Comparison of ENCODE assay signal across 10 cellular contexts in the genomic region with DNA sequence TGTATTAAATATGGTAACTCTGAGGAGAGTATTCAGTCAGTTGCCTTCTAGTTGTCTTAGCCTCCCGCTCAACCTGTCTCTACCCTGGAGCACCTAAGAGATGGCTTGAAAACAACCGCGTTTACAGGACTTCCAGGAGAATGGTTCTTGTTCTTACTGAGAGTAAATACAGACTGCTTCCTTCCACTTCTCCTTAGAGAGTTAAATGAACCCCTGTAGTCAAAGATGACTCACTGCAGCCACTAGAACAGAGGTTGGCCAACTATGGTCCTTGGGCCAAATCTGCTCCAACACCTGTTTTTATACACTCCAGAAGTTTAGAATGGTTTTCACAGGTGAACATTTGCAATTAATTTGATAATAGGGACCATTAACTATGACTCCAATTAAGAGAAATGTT.
A peak's percentile ranks its signal among the peaks of the same experiment; 100 is the strongest.
DNase-seq lines count a peak whose midpoint lies in the region; TF ChIP-seq lines count a peak whose summit lies in the region.
"Had no signal": no experiment of that assay in that cellular context is flagged by ENCODE, and none has a peak within 500 bp of the region (broad histone marks: within the 10 kb centered on the region; RNA-seq: fewer than 3 reads in every experiment).

No MANE protein-coding gene starts in this region.

- H3K27me3 ChIP-seq in mammary epithelial cell (ENCODE audit: insufficient read depth, low read length) (peaks cover 12% of the 10 kb centered on the region), SK-N-SH (ENCODE audit: insufficient read depth) (no peaks in the 10 kb centered on the region)

- no peaks in the 10 kb centered on the region for H3K9me2 ChIP-seq in SK-N-SH

- H3K27ac ChIP-seq in mammary epithelial cell (ENCODE audit: insufficient read depth, low read depth, low read length) (no peak overlapping the region), SK-N-SH (ENCODE audit: low read depth in 2 of 2, low read length in 1 of 2) (no peak overlapping the region; a peak in 1 of 4 replicates)

- H2AFZ ChIP-seq in mammary epithelial cell (ENCODE audit: low read depth, low read length) (no peak overlapping the region), SK-N-SH (ENCODE audit: low read depth) (no peak overlapping the region)

- H3K27ac Mint-ChIP-seq in MCF 10A (ENCODE audit: low read depth, unreplicated experiment) = no peak overlapping the region
- H3K27ac Mint-ChIP-seq: B cell; CD8-positive, alpha-beta T cell had no signal

- H3K36me3 ChIP-seq in mammary epithelial cell (ENCODE audit: insufficient read depth, low read length) (no peaks in the 10 kb centered on the region), SK-N-SH (replicated peaks in 1 of 2; ENCODE audit: control insufficient read depth in 1 of 2, insufficient read depth in 2 of 2, low read length in 1 of 2) (no peaks in the 10 kb centered on the region)

- H3K9me3 ChIP-seq in mammary epithelial cell (replicated peaks; ENCODE audit: insufficient read depth, low read length) (no peaks in the 10 kb centered on the region), SK-N-SH (no peaks in the 10 kb centered on the region)

- H3K4me1 ChIP-seq in mammary epithelial cell (ENCODE audit: insufficient read depth, low read length) = no peaks in the 10 kb centered on the region
- H3K4me1 ChIP-seq in SK-N-SH (ENCODE audit: control insufficient read depth in 1 of 2, insufficient read depth in 2 of 2, low read depth in 1 of 2, low read length in 1 of 2) = no peaks in the 10 kb centered on the region; a peak in 1 of 4 replicates

- H3K4me3 Mint-ChIP-seq in MCF 10A (ENCODE audit: unreplicated experiment) = no peak overlapping the region
- H3K4me3 Mint-ChIP-seq: B cell; CD8-positive, alpha-beta T cell had no signal

- POLR2A ChIA-PET in MCF 10A (lab: Yijun Ruan, JAX) = no interaction called here
- POLR2A ChIA-PET in SK-N-SH (lab: Yijun Ruan, JAX) = no interaction called here

- dilution Hi-C loops in mammary epithelial cell (cut with HindIII; ENCODE audit: low sequenced_read_pairs) = no loop called here

- no peaks in the 10 kb centered on the region for H4K20me1 ChIP-seq in mammary epithelial cell (ENCODE audit: insufficient read depth, low read length)
- no peaks in the 10 kb centered on the region for H4K20me1 ChIP-seq in SK-N-SH (ENCODE audit: insufficient read depth)

- H3K36me3 Mint-ChIP-seq in MCF 10A (ENCODE audit: insufficient read depth, unreplicated experiment) = no peaks in the 10 kb centered on the region
- H3K36me3 Mint-ChIP-seq: CD8-positive, alpha-beta T cell had no signal

- no peaks in the 10 kb centered on the region for H3K9me3 Mint-ChIP-seq in MCF 10A (ENCODE audit: unreplicated experiment)
- H3K9me3 Mint-ChIP-seq: CD8-positive, alpha-beta T cell had no signal

- H3K9ac ChIP-seq in mammary epithelial cell (ENCODE audit: insufficient read depth, low read length) = no peak overlapping the region
- no peak overlapping the region for H3K9ac ChIP-seq in SK-N-SH

- no peak overlapping the region for H3K4me2 ChIP-seq in mammary epithelial cell (ENCODE audit: insufficient read depth, low read depth, low read length)
- H3K4me2 ChIP-seq in SK-N-SH = no peak overlapping the region

- no peak for TF ChIP-seq RAD21 in SK-N-SH (IDR thresholded peaks at IDR 0.05; ENCODE audit: low read length)

- TF ChIP-seq CTCF in MCF 10A (IDR thresholded peaks at IDR 0.05; ENCODE audit: unreplicated experiment) = no peak
- no peak for TF ChIP-seq CTCF in mammary epithelial cell (conservative IDR thresholded peaks at IDR 0.05 in 1 of 2, IDR thresholded peaks at IDR 0.05 in 1 of 2; ENCODE audit: extremely low read depth in 1 of 2, insufficient read depth in 1 of 2, low read depth in 1 of 2, low read length in 2 of 2)
- no peak for TF ChIP-seq CTCF in SK-N-SH (IDR thresholded peaks at IDR 0.05)
- TF ChIP-seq CTCF in fibroblast of mammary gland (conservative IDR thresholded peaks at IDR 0.05; ENCODE audit: control insufficient read depth, insufficient read depth, low read depth, low read length) = no peak

- in situ Hi-C loops in mammary epithelial cell (cut with MboI; ENCODE audit: low sequenced_read_pairs in 2 of 2) = no loop called here

- TF ChIP-seq EP300 in SK-N-SH (IDR thresholded peaks at IDR 0.05; ENCODE audit: borderline replicate concordance in 1 of 2, low read depth in 1 of 2, low read length in 1 of 2) = no peak

- intact Hi-C loops in MCF 10A (cut with micrococcal nuclease) = loop anchor here (5.0 kb wide), 3 partner anchors 150 to 1150 kb away; no protein-coding TSS in a partner anchor
- intact Hi-C loops in mammary epithelial cell (cut with micrococcal nuclease) = loop anchor here (5.0 to 10.0 kb wide), 2 partner anchors 102 to 1150 kb away; no protein-coding TSS in a partner anchor

- H3F3A ChIP-seq in SK-N-SH (replicated peaks; ENCODE audit: insufficient read depth) = peaks cover 6% of the 10 kb centered on the region

- H3K4me3 ChIP-seq in mammary epithelial cell (replicated peaks in 1 of 3; ENCODE audit: insufficient read depth in 1 of 3, low read depth in 2 of 3, low read length in 3 of 3) = no peak overlapping the region
- H3K4me3 ChIP-seq in SK-N-SH (ENCODE audit: low read depth in 2 of 2, low read length in 1 of 2) = no peak overlapping the region
- H3K4me3 ChIP-seq in fibroblast of mammary gland (ENCODE audit: control insufficient read depth, low read depth, low read length) = no peak overlapping the region

- peak; percentile 27 for DNase-seq in MCF 10A (ENCODE audit: unreplicated experiment)
- no peak for DNase-seq in mammary epithelial cell
- no peak for DNase-seq in SK-N-SH
- peak; percentile 18 for DNase-seq in fibroblast of mammary gland (ENCODE audit: low read depth)
- no peak for DNase-seq in hepatic stellate cell (ENCODE audit: low spot score)
- DNase-seq in NCI-H2196 treated with DMSO at 0.1 percent for 48 hours (lab: John Stamatoyannopoulos, UW; ENCODE audit: unreplicated experiment) = no peak
- DNase-seq in NCI-H2029 treated with DMSO at 0.1 percent for 48 hours (lab: John Stamatoyannopoulos, UW) = no peak
- DNase-seq: CD8-positive, alpha-beta T cell; Karpas-422 had no signal

- H3K79me2 ChIP-seq in mammary epithelial cell (ENCODE audit: insufficient read depth, low read length) (no peaks in the 10 kb centered on the region), SK-N-SH (ENCODE audit: insufficient read depth) (no peaks in the 10 kb centered on the region)

- WGBS in mammary epithelial cell (ENCODE audit: low coverage, missing lambda C conversion rate) = 81% methylated on average over 3 of the region's 3 CpGs
- WGBS in SK-N-SH (ENCODE audit: low lambda C conversion rate) = 86% methylated on average over 3 of the region's 3 CpGs

- no peaks in the 10 kb centered on the region for H3K27me3 Mint-ChIP-seq in MCF 10A (ENCODE audit: insufficient read depth, unreplicated experiment)
- H3K27me3 Mint-ChIP-seq: B cell had no signal

- CTCF ChIA-PET in MCF 10A (lab: Yijun Ruan, JAX) (interaction anchor here (0.6 to 2.6 kb wide), 6 partner anchors 11 to 281 kb away, joined by 3 to 29 read pairs (median 4); no protein-coding TSS in a partner anchor), mammary epithelial cell (lab: Charles Lee; ENCODE audit: low non-redundant PET) (no interaction called here), SK-N-SH (lab: Yijun Ruan, JAX) (interaction anchor here (0.6 to 1.8 kb wide), 9 partner anchors 11 to 1152 kb away, joined by 3 to 7 read pairs (median 3); no protein-coding TSS in a partner anchor)

- no TSS peak for BruUV-seq in MCF 10A (replicated peaks; lab: Mats Ljungman, UMichigan)
- BruUV-seq in mammary epithelial cell (replicated peaks; lab: Mats Ljungman, UMichigan) = no TSS peak

- no peaks in the 10 kb centered on the region for H3K4me1 Mint-ChIP-seq in MCF 10A (ENCODE audit: insufficient read depth, unreplicated experiment)
- H3K4me1 Mint-ChIP-seq: B cell had no signal

TF ChIP-seq in SK-N-SH, 30 proteins besides CTCF, POLR2A, EP300 and RAD21:
- no peak for TF ChIP-seq NFIC (IDR thresholded peaks at IDR 0.05; ENCODE audit: borderline replicate concordance)
- peak; percentile 19; the same call in 1 of the 2 replicates for TF ChIP-seq FOSL2 (IDR thresholded peaks at IDR 0.05; ENCODE audit: borderline replicate concordance, low read depth)

Comparison
In these comparisons a context has a peak if more than half of its experiments do, and no peak if none do; other contexts are left out.
1. DNase-seq: peak in MCF 10A (single experiment) and fibroblast of mammary gland (single experiment); none in mammary epithelial cell (single experiment), SK-N-SH (single experiment), hepatic stellate cell (single experiment), NCI-H2196 treated with DMSO at 0.1 percent for 48 hours (single experiment) and NCI-H2029 treated with DMSO at 0.1 percent for 48 hours (single experiment).